Comparison of ENCODE assay signal across 1 cellular context in the genomic region with DNA sequence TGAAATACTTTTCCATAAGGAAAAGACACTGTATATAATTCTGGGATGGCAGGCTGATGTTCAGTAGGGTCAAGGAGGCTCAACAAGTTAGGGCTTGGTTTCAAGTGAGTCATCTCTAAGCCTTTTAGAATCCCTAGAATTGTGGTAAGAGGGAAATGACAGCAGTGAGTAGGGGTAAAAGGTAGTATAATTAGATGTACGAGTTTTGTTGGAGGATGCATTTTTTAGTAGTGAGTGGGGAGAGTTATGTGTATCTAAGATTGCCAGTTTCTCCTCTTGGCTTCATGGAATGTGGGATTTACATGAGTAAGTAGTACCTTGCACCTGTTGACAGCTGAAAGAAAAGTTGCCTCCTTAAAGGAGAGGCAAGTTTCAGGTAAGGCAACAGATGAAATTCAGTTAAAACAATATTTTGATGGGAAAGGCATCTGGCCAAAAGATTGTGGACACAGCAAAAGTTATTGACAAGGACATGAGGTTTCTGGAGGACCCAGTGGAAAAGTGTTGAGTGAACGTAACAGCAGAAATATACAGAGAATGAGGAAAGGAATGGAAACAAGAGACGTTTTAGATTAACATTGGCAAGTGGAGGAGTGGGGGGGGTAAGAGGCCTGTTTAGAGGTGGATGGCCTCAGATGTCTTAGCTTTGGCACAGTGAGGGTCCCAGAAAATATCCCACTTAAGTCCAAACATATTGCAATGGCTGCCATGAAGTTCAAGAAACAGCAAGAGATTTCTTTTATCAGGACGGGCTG.
TF ChIP-seq lines count a peak whose summit lies in the region.

No MANE protein-coding gene starts in this region.

TF ChIP-seq in WTC11, 78 proteins besides CTCF, POLR2A, EP300 and RAD21 (continued from another document):
- no peak for TF ChIP-seq HMGA2 (CRISPR knock-in tag; IDR thresholded peaks at IDR 0.05)
- TF ChIP-seq, protein P1, sequence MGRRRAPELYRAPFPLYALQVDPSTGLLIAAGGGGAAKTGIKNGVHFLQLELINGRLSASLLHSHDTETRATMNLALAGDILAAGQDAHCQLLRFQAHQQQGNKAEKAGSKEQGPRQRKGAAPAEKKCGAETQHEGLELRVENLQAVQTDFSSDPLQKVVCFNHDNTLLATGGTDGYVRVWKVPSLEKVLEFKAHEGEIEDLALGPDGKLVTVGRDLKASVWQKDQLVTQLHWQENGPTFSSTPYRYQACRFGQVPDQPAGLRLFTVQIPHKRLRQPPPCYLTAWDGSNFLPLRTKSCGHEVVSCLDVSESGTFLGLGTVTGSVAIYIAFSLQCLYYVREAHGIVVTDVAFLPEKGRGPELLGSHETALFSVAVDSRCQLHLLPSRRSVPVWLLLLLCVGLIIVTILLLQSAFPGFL (CRISPR knock-in tag; IDR thresholded peaks at IDR 0.05; ENCODE audit: borderline replicate concordance) = no peak
- TF ChIP-seq RORB (CRISPR knock-in tag; IDR thresholded peaks at IDR 0.05) = no peak
- no peak for TF ChIP-seq NFATC4 (CRISPR knock-in tag; IDR thresholded peaks at IDR 0.05)
